In the genomic region with DNA sequence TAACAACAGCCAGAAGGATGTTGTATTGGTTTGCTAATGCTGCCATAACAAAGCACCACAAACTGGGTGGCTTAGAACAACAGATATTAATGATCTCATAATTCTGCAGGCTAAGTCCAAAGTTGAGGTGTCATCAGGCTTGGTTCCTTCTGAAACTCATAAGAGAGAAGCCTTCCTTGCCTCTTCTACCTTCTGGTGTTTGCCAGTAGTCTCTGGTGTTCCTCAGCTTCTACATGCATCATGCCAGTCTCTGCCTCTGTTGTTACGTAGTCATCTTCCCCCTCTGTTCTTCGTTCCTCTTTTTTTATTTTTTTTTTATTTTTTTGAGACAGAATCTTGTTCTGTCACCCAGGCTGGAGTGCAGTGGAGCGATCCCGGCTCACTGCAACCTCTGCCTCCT, we compare ENCODE assay signal across 13 cellular contexts.
"Had no signal": no experiment of that assay in that cellular context is flagged by ENCODE, and none has a peak within 500 bp of the region (broad histone marks: within the 10 kb centered on the region; RNA-seq: fewer than 3 reads in every experiment).

No MANE protein-coding gene starts in this region.

- H3K27me3 Mint-ChIP-seq: activated naive CD8-positive, alpha-beta T cell had no signal

- H3K4me3 Mint-ChIP-seq: activated naive CD8-positive, alpha-beta T cell; mesothelial cell of epicardium had no signal

- H3K27ac ChIP-seq: brain microvascular endothelial cell, skin epidermis, tibial artery, uterus had no signal

- DNase-seq: activated CD4-positive, alpha-beta T cell treated with anti-CD3 and anti-CD28 coated beads, Interleukin-2, amount 50 U/mL, for 4 hours; activated CD4-positive, CD25-positive, alpha-beta regulatory T cell treated with anti-CD3 and anti-CD28 coated beads, Interleukin-2, amount 50 U/mL, for 72 hours; activated T-cell treated with anti-CD3 and anti-CD28 coated beads, Interleukin-2, amount 50 U/mL, for 1 hour; brain microvascular endothelial cell; cerebellar nuclear complex; dermis blood vessel endothelial cell; glutamatergic neuron; posterior cingulate gyrus; tibial artery; uterus had no signal

- H3K27me3 ChIP-seq: brain microvascular endothelial cell, tibial artery, uterus had no signal

- H3K27ac Mint-ChIP-seq: activated naive CD8-positive, alpha-beta T cell; mesothelial cell of epicardium had no signal

- H3K4me3 ChIP-seq: skin epidermis, tibial artery, uterus had no signal

- H3K4me1 Mint-ChIP-seq: mesothelial cell of epicardium had no signal
